ENCODE assay signal across 12 cellular contexts in genomic region chr11:111941963-111942362, GRCh38. TPM values are rescaled to one million over a fixed set of nuclear protein-coding genes. Genes with fewer than 3 reads are reported as not detected.
DNase-seq lines count a peak whose midpoint lies in the region; ATAC-seq and TF ChIP-seq lines count a peak whose summit lies in the region.
"Had no signal": no experiment of that assay in that cellular context is flagged by ENCODE, and none has a peak within 500 bp of the region (broad histone marks: within the 10 kb centered on the region; RNA-seq: fewer than 3 reads in every experiment).

No MANE protein-coding gene starts in this region.

- peak overlapping the region; percentile 72; the same call in 1 of the 2 replicates for H3K27ac ChIP-seq in SJSA1
- peak overlapping the region; percentile 23 to 89 (median 54) for H3K27ac ChIP-seq in sigmoid colon

- DNase-seq in HT1080 (ENCODE audit: low read depth) (peak; percentile 27), SJSA1 (ENCODE audit: low read depth in 1 of 2, low spot score in 2 of 2) (no peak), globus pallidus (ENCODE audit: low spot score) (peak; percentile 65), sigmoid colon (no peak), AG08395 (ENCODE audit: low spot score) (no peak), HuH-7.5 (ENCODE audit: low spot score) (no peak), GF-D8 (lab: John Stamatoyannopoulos, UW) (no peak)
- DNase-seq: activated effector memory CD4-positive, alpha-beta T cell treated with Interleukin-2 at 50 U/mL for 16 hours; effector memory CD8-positive, alpha-beta T cell; naive B cell; stimulated activated naive CD4-positive, alpha-beta T cell had no signal

- TF ChIP-seq POLR2A in sigmoid colon (IDR thresholded peaks at IDR 0.05) = no peak

- ATAC-seq in GM19455 (IDR thresholded peaks at IDR 0.05; ENCODE audit: unreplicated experiment) = no peak
- ATAC-seq: effector memory CD8-positive, alpha-beta T cell had no signal

- no peak for TF ChIP-seq EP300 in sigmoid colon (IDR thresholded peaks at IDR 0.05)

- H3K36me3 ChIP-seq in SJSA1 (no peaks in the 10 kb centered on the region), sigmoid colon (no peaks in the 10 kb centered on the region)

- H3K9me3 ChIP-seq in SJSA1 (replicated peaks) = no peaks in the 10 kb centered on the region
- H3K9me3 ChIP-seq in sigmoid colon = no peaks in the 10 kb centered on the region

- WGBS in sigmoid colon, 2 donors = 58 to 82% methylated on average over 5 of the region's 5 CpGs

- TF ChIP-seq CTCF in sigmoid colon (IDR thresholded peaks at IDR 0.05) = no peak

- H3K4me3 ChIP-seq in SJSA1 = no peak overlapping the region
- H3K4me3 ChIP-seq in sigmoid colon = no peak overlapping the region

- intact Hi-C loops in sigmoid colon (cut with DNase I) = no loop called here

- H3K4me1 ChIP-seq in SJSA1 (replicated peaks) (peaks cover 62% of the 10 kb centered on the region), sigmoid colon (peaks cover 0 to 46% (median 37%) of the 10 kb centered on the region in 4 donors)

- H3K27me3 ChIP-seq in SJSA1 (replicated peaks) (no peaks in the 10 kb centered on the region), sigmoid colon (no peaks in the 10 kb centered on the region)

RNA-seq across cellular contexts. Expression of gene DIXDC1, which starts 4.8 kb away (rescaled TPM):
- total RNA-seq in HT1080 (2014; rRNA removed; shearing (Covaris generic)) = 2.8 and 5.1 TPM in 2 replicates
- polyA plus RNA-seq in HT1080 (2015; cell fraction: cytosol; rRNA removed) = 2.3 and 3.5 TPM in 2 replicates
- 2.8 and 4.5 TPM in 2 replicates for polyA plus RNA-seq in HT1080 (2015; cell fraction: nucleus; rRNA removed)
- total RNA-seq in SJSA1 (2014; rRNA removed; shearing (Covaris generic)) = 8.4 and 10.3 TPM in 2 replicates
- total RNA-seq in sigmoid colon = 100 to 1,000 TPM in 2 of 4 donors, 10 to 100 TPM in 2; 92.7 to 105 (median 99.2) TPM
- polyA plus RNA-seq in sigmoid colon = 10 to 100 TPM in 1 of 3 donors, 1 to 10 TPM in 2; 2.3 to 12.0 (median 9.2) TPM

RNA-seq across cellular contexts. Expression of gene C11orf52, which starts 23.2 kb away (rescaled TPM):
- not detected in 2 replicates for total RNA-seq in HT1080 (2014; rRNA removed; shearing (Covaris generic))
- polyA plus RNA-seq in HT1080 (2015; cell fraction: cytosol; rRNA removed) = not detected in 2 replicates
- not detected in 2 replicates for polyA plus RNA-seq in HT1080 (2015; cell fraction: nucleus; rRNA removed)
- total RNA-seq in SJSA1 (2014; rRNA removed; shearing (Covaris generic)) = not detected in 2 replicates
- 1 to 10 TPM in 1 of 4 donors, not detected in 3; 3.9 TPM for total RNA-seq in sigmoid colon
- polyA plus RNA-seq in sigmoid colon = 10 to 100 TPM in 2 of 3 donors, 1 to 10 TPM in 1; 6.3 to 17.8 (median 16.8) TPM

RNA-seq across cellular contexts. Expression of gene HSPB2, which starts 29.4 kb away (rescaled TPM):
- total RNA-seq in HT1080 (2014; rRNA removed; shearing (Covaris generic)) = not detected in 2 replicates
- polyA plus RNA-seq in HT1080 (2015; cell fraction: cytosol; rRNA removed) = not detected in 2 replicates
- polyA plus RNA-seq in HT1080 (2015; cell fraction: nucleus; rRNA removed) = not detected in 2 replicates
- not detected in 2 replicates for total RNA-seq in SJSA1 (2014; rRNA removed; shearing (Covaris generic))
- total RNA-seq in sigmoid colon = 1 to 10 TPM in 2 of 4 donors, under 1 TPM in 1, not detected in 1; 0.83 to 3.0 (median 1.4) TPM
- polyA plus RNA-seq in sigmoid colon = 10 to 100 TPM in 1 of 3 donors, 1 to 10 TPM in 1, under 1 TPM in 1; 0.69 to 11.4 (median 3.6) TPM

RNA-seq across cellular contexts. Expression of gene CRYAB, which starts 30.4 kb away (rescaled TPM):
- total RNA-seq in HT1080 (2014; rRNA removed; shearing (Covaris generic)) = not detected in 2 replicates
- 0.27 TPM in 1 of 2 replicates, not detected in the other for polyA plus RNA-seq in HT1080 (2015; cell fraction: cytosol; rRNA removed)
- polyA plus RNA-seq in HT1080 (2015; cell fraction: nucleus; rRNA removed) = not detected in 2 replicates
- total RNA-seq in SJSA1 (2014; rRNA removed; shearing (Covaris generic)) = 0.97 and 3.1 TPM in 2 replicates
- total RNA-seq in sigmoid colon = 100 to 1,000 TPM; 151 to 299 (median 225) TPM
- 10 to 100 TPM; 25.0 to 99.7 (median 63.0) TPM for polyA plus RNA-seq in sigmoid colon

Comparison
In these comparisons a context has a peak if more than half of its experiments do, and no peak if none do; other contexts are left out.
1. DNase-seq: peak in HT1080 (single experiment) and globus pallidus (single experiment); none in SJSA1 (0 of 2), sigmoid colon (single experiment), AG08395 (single experiment), HuH-7.5 (single experiment) and GF-D8 (single experiment).